7 cellular contexts compared by ENCODE assay signal in the genomic region with DNA sequence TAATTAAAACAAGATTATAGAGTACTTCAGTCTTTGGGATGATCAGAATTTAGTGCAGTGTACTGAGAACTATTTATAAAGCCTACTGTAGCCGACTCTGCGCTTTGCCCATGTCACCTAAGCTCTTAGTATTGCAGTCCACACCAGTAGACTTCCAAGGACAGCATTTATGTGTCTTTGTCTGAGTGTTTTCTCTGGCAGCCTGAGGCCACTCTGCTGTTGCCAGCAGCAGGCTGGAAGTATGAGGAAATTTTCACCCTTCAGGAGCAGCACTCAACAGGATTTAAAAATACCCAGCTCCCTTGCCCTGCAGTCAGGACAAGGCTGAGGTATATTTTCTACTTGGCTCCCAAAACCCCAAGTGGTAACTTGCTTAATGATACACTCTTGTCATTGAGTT.
DNase-seq lines count a peak whose midpoint lies in the region; ATAC-seq and TF ChIP-seq lines count a peak whose summit lies in the region.
"Not testable (repeated sequence)": the region's sequence is repeated elsewhere in the genome, so short reads cannot be mapped to it uniquely, and the experiment has no call there.

No MANE protein-coding gene starts in this region.

- not testable (repeated sequence) for H3K9ac ChIP-seq in endocrine pancreas (ENCODE audit: control insufficient read depth, insufficient read depth, low read length); trophoblast cell (ENCODE audit: low read length)

- not testable (repeated sequence) for H2AFZ ChIP-seq in trophoblast cell (ENCODE audit: insufficient read depth, low read length, poor library complexity)

- no CpG with 5 or more reads among the region's 2 CpGs for WGBS in trophoblast cell (ENCODE audit: extremely low coverage, insufficient coverage, insufficient read length)

- H3K4ac ChIP-seq in trophoblast cell (ENCODE audit: low read depth, low read length) = not testable (repeated sequence)

- H3K27me3 Mint-ChIP-seq in T-helper 17 cell = not testable (repeated sequence)

- intact Hi-C loops in Right ventricle myocardium inferior (cut with DNase I); left lung (cut with DNase I): not testable (repeated sequence)

- H4K12ac ChIP-seq in trophoblast cell (ENCODE audit: low read depth, low read length) = not testable (repeated sequence)

- peak overlapping the region; percentile 22 for H3K4me3 Mint-ChIP-seq in T-helper 17 cell

- H3K14ac ChIP-seq in trophoblast cell (ENCODE audit: low read length) = not testable (repeated sequence)

- H3K4me1 Mint-ChIP-seq in T-helper 17 cell = not testable (repeated sequence)

- TF ChIP-seq CTCF in left lung (IDR thresholded peaks at IDR 0.05) = not testable (repeated sequence)

- H2AK5ac ChIP-seq in trophoblast cell (ENCODE audit: low read length) = not testable (repeated sequence)

- H3K27ac ChIP-seq in left lung; trophoblast cell (ENCODE audit: low read depth, low read length): not testable (repeated sequence)

- H3K4me3 ChIP-seq in endocrine pancreas (ENCODE audit: control insufficient read depth, insufficient read depth, low read length) = peak overlapping the region; percentile 14
- not testable (repeated sequence) for H3K4me3 ChIP-seq in left lung; trophoblast cell (ENCODE audit: low read depth, low read length)

- H2BK12ac ChIP-seq in trophoblast cell (ENCODE audit: low read length) = not testable (repeated sequence)

- not testable (repeated sequence) for H2BK5ac ChIP-seq in trophoblast cell (ENCODE audit: low read depth, low read length, poor library complexity)

- H4K91ac ChIP-seq in trophoblast cell (ENCODE audit: low read depth, low read length) = not testable (repeated sequence)

- not testable (repeated sequence) for H3K79me2 ChIP-seq in trophoblast cell (ENCODE audit: control insufficient read depth, insufficient read depth, low read length, poor library complexity)

- H3K9me3 ChIP-seq in T-helper 17 cell (ENCODE audit: control insufficient read depth, low read length, poor library complexity, severe bottlenecking); endocrine pancreas (ENCODE audit: control insufficient read depth, low read length); left lung; trophoblast cell (ENCODE audit: insufficient read depth, low read depth, low read length): not testable (repeated sequence)

- not testable (repeated sequence) for H3K23ac ChIP-seq in trophoblast cell (ENCODE audit: low read length)

- ATAC-seq in T-helper 17 cell = not testable (repeated sequence)
- ATAC-seq in Right ventricle myocardium inferior (peak; percentile 98), left lung (peak; percentile 94)

- not testable (repeated sequence) for H3K79me1 ChIP-seq in trophoblast cell (ENCODE audit: low read length)

- not testable (repeated sequence) for H2BK120ac ChIP-seq in trophoblast cell (ENCODE audit: insufficient read depth, low read length, poor library complexity)

- H3K36me3 ChIP-seq in endocrine pancreas (ENCODE audit: control insufficient read depth, insufficient read depth, low read length); left lung; trophoblast cell (ENCODE audit: control insufficient read depth in 1 of 2, insufficient read depth in 2 of 2, low read length in 2 of 2): not testable (repeated sequence)

- not testable (repeated sequence) for H3K27me3 ChIP-seq in endocrine pancreas (ENCODE audit: control insufficient read depth, insufficient read depth, low read length); left lung; trophoblast cell (ENCODE audit: insufficient read depth, low read length)

- H3K27ac Mint-ChIP-seq in T-helper 17 cell = not testable (repeated sequence)

- not testable (repeated sequence) for H3K4me2 ChIP-seq in trophoblast cell (ENCODE audit: low read length)

- H3K4me1 ChIP-seq in endocrine pancreas (ENCODE audit: control insufficient read depth, insufficient read depth, low read length); left lung; trophoblast cell (ENCODE audit: control insufficient read depth in 1 of 2, insufficient read depth in 2 of 2, low read length in 2 of 2): not testable (repeated sequence)

- not testable (repeated sequence) for H3K18ac ChIP-seq in trophoblast cell (ENCODE audit: low read length)

- DNase-seq in ELF-1 (ENCODE audit: low read depth, low spot score) (peak; percentile 19), NCI-H226 (peak; percentile 15), Right ventricle myocardium inferior (ENCODE audit: missing footprints) (peak; percentile 64), trophoblast cell (peak; percentile 49 to 61)
- not testable (repeated sequence) for DNase-seq in T-helper 17 cell, left lung

- not testable (repeated sequence) for H3K36me3 Mint-ChIP-seq in T-helper 17 cell (ENCODE audit: low read depth)

- H4K8ac ChIP-seq in trophoblast cell (ENCODE audit: low read depth, low read length) = not testable (repeated sequence)
